Comparison of ENCODE assay signal across 35 cellular contexts in the genomic region with DNA sequence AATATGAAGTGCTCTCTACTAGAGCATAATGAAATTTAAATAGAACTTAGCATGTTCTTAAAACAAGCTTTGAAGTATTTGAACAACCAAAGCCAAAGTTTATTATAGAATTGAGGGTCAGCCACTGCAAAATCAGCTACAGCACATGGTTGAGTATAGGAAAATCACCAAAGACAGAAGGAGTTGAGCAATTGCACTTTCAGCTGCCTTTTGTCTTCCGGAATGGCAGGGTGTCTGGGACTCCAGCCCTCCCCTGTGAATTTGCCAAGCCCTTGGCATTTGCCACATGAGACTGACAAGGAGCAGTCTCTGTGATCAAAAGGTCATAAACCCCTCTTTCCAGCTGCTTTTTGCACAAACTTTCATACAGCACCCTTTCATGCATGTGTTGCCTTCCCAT. TPM values are rescaled to one million over a fixed set of nuclear protein-coding genes. Genes with fewer than 3 reads are reported as not detected.
"Had no signal": no experiment of that assay in that cellular context is flagged by ENCODE, and none has a peak within 500 bp of the region (broad histone marks: within the 10 kb centered on the region; RNA-seq: fewer than 3 reads in every experiment).

No MANE protein-coding gene starts in this region.

- H3K9me3 ChIP-seq: breast epithelium, heart left ventricle, left ventricle myocardium inferior, neutrophil, ovary, prostate gland, stomach, thyroid gland had no signal

- H3K4me3 Mint-ChIP-seq: activated CD4-positive, alpha-beta memory T cell treated with anti-CD3 and anti-CD28 coated beads for 36 hours; activated CD4-positive, alpha-beta T cell treated with anti-CD3 and anti-CD28 coated beads, Interleukin-2, amount 10 ng/mL, durations not matched to agents 24 days and 14 days; activated naive CD4-positive, alpha-beta T cell treated with anti-CD3 and anti-CD28 coated beads, Interleukin-2, amount 10 ng/mL, durations not matched to agents 7 days and 5 days; activated naive CD8-positive, alpha-beta T cell treated with anti-CD3 and anti-CD28 coated beads, Interleukin-2, amount 10 ng/mL, durations not matched to agents 7 days and 5 days; activated T-helper 1 cell treated with anti-CD3 and anti-CD28 coated beads, Interleukin-12 subunit alpha, Interleukin-12 subunit beta, Interleukin-2, Interleukin-4 antibody, amounts not matched to agents 30 ng/mL and 10 ng/mL and 1 ng/mL, durations not matched to agents 14 hours and 24 hours and 36 hours; immature natural killer cell; memory B cell; naive B cell; nephron progenitor cell; stimulated activated memory B cell treated with anti-CD40 and anti-IgM and Interleukin-4, amounts not matched to agents 10 μg/mL and 1 μg/mL and 100 μg/mL, for 72 hours; T-helper 1 cell treated with Interleukin-12 subunit alpha and Interleukin-12 subunit beta and Interleukin-4 antibody, amounts not matched to agents 30 μg/mL and 1 μg/mL, for 36 hours had no signal

- H3K27ac ChIP-seq: breast epithelium, foreskin keratinocyte, heart left ventricle, left ventricle myocardium inferior, neutrophil, ovary, prostate gland, stomach, thyroid gland had no signal

- H3K27ac Mint-ChIP-seq: activated CD4-positive, alpha-beta memory T cell treated with anti-CD3 and anti-CD28 coated beads for 36 hours; activated CD4-positive, alpha-beta T cell treated with anti-CD3 and anti-CD28 coated beads, Interleukin-2, amount 10 ng/mL, durations not matched to agents 24 days and 14 days; activated naive CD4-positive, alpha-beta T cell treated with anti-CD3 and anti-CD28 coated beads, Interleukin-2, amount 10 ng/mL, durations not matched to agents 7 days and 5 days; activated naive CD8-positive, alpha-beta T cell treated with anti-CD3 and anti-CD28 coated beads, Interleukin-2, amount 10 ng/mL, durations not matched to agents 7 days and 5 days; activated T-helper 1 cell treated with anti-CD3 and anti-CD28 coated beads, Interleukin-12 subunit alpha, Interleukin-12 subunit beta, Interleukin-2, Interleukin-4 antibody, amounts not matched to agents 30 ng/mL and 10 ng/mL and 1 ng/mL, durations not matched to agents 14 hours and 24 hours and 36 hours; immature natural killer cell; memory B cell; naive B cell; nephron progenitor cell; stimulated activated memory B cell treated with anti-CD40 and anti-IgM and Interleukin-4, amounts not matched to agents 10 μg/mL and 1 μg/mL and 100 μg/mL, for 72 hours; T-helper 1 cell treated with Interleukin-12 subunit alpha and Interleukin-12 subunit beta and Interleukin-4 antibody, amounts not matched to agents 30 μg/mL and 1 μg/mL, for 36 hours had no signal

- H3K27me3 ChIP-seq: breast epithelium, foreskin keratinocyte, heart left ventricle, neutrophil, ovary, stomach, thyroid gland had no signal

- H3K4me1 Mint-ChIP-seq: activated CD4-positive, alpha-beta T cell treated with anti-CD3 and anti-CD28 coated beads, Interleukin-2, amount 10 ng/mL, durations not matched to agents 24 days and 14 days; activated naive CD4-positive, alpha-beta T cell treated with anti-CD3 and anti-CD28 coated beads, Interleukin-2, amount 10 ng/mL, durations not matched to agents 7 days and 5 days; activated naive CD8-positive, alpha-beta T cell treated with anti-CD3 and anti-CD28 coated beads, Interleukin-2, amount 10 ng/mL, durations not matched to agents 7 days and 5 days; immature natural killer cell; memory B cell; naive B cell; nephron progenitor cell; stimulated activated memory B cell treated with anti-CD40 and anti-IgM and Interleukin-4, amounts not matched to agents 10 μg/mL and 1 μg/mL and 100 μg/mL, for 72 hours had no signal

- H3K9me3 Mint-ChIP-seq: activated CD4-positive, alpha-beta T cell treated with anti-CD3 and anti-CD28 coated beads, Interleukin-2, amount 10 ng/mL, durations not matched to agents 24 days and 14 days; activated naive CD8-positive, alpha-beta T cell treated with anti-CD3 and anti-CD28 coated beads, Interleukin-2, amount 10 ng/mL, durations not matched to agents 7 days and 5 days; activated T-helper 1 cell treated with anti-CD3 and anti-CD28 coated beads, Interleukin-12 subunit alpha, Interleukin-12 subunit beta, Interleukin-2, Interleukin-4 antibody, amounts not matched to agents 30 ng/mL and 10 ng/mL and 1 ng/mL, durations not matched to agents 14 hours and 24 hours and 36 hours; memory B cell; nephron progenitor cell; T-helper 1 cell treated with Interleukin-12 subunit alpha and Interleukin-12 subunit beta and Interleukin-4 antibody, amounts not matched to agents 30 μg/mL and 1 μg/mL, for 36 hours had no signal

- DNase-seq: activated CD4-positive, alpha-beta memory T cell treated with anti-CD3 and anti-CD28 coated beads for 36 hours; activated CD4-positive, alpha-beta T cell treated with anti-CD3 and anti-CD28 coated beads, Interleukin-2, amount 10 ng/mL, durations not matched to agents 24 days and 14 days; activated CD4-positive, CD25-positive, alpha-beta regulatory T cell treated with anti-CD3 and anti-CD28 coated beads, Interleukin-2, amount 50 U/mL, for 72 hours; activated CD8-positive, alpha-beta memory T cell treated with anti-CD3 and anti-CD28 coated beads, Interleukin-2, amount 50 U/mL, for 4 hours; activated gamma-delta T cell; activated naive CD4-positive, alpha-beta T cell treated with anti-CD3 and anti-CD28 coated beads, Interleukin-2, amount 10 ng/mL, durations not matched to agents 7 days and 5 days; activated naive CD8-positive, alpha-beta T cell treated with anti-CD3 and anti-CD28 coated beads, Interleukin-2, amount 10 ng/mL, durations not matched to agents 7 days and 5 days; activated T-cell treated with anti-CD3 and anti-CD28 coated beads, Interleukin-2, amount 50 U/mL, for 1 hour; central memory CD4-positive, alpha-beta T cell; foreskin keratinocyte; heart left ventricle; hypothalamus; immature natural killer cell; left ventricle myocardium inferior; naive B cell; nephron progenitor cell; ovary; retina; small intestine; stimulated activated CD4-positive, alpha-beta T cell treated with anti-CD3 and anti-CD28 coated beads, Interleukin-4, amount 100 ng/mL, for 4 hours; stimulated activated CD8-positive, alpha-beta memory T cell treated with anti-CD3 and anti-CD28 coated beads, Interleukin-4, amount 100 ng/mL, for 48 hours; stomach; SW 1271; T1000; thyroid gland had no signal

- H3K36me3 Mint-ChIP-seq: activated CD4-positive, alpha-beta memory T cell treated with anti-CD3 and anti-CD28 coated beads for 36 hours; activated naive CD4-positive, alpha-beta T cell treated with anti-CD3 and anti-CD28 coated beads, Interleukin-2, amount 10 ng/mL, durations not matched to agents 7 days and 5 days; activated naive CD8-positive, alpha-beta T cell treated with anti-CD3 and anti-CD28 coated beads, Interleukin-2, amount 10 ng/mL, durations not matched to agents 7 days and 5 days; memory B cell; naive B cell; stimulated activated memory B cell treated with anti-CD40 and anti-IgM and Interleukin-4, amounts not matched to agents 10 μg/mL and 1 μg/mL and 100 μg/mL, for 72 hours had no signal

- H3K4me1 ChIP-seq: breast epithelium, heart left ventricle, prostate gland, thyroid gland had no signal

- H3K4me3 ChIP-seq: breast epithelium, heart left ventricle, left ventricle myocardium inferior, ovary, prostate gland, stomach, thyroid gland had no signal

- H3K36me3 ChIP-seq: breast epithelium, heart left ventricle, left ventricle myocardium inferior, neutrophil, ovary, prostate gland, stomach, thyroid gland had no signal

- ATAC-seq: esophagus mucosa; foreskin keratinocyte; heart left ventricle; sciatic nerve; stimulated activated memory B cell treated with anti-CD40 and anti-IgM and Interleukin-4, amounts not matched to agents 10 μg/mL and 1 μg/mL and 100 μg/mL, for 72 hours had no signal

- H3K27me3 Mint-ChIP-seq: activated CD4-positive, alpha-beta memory T cell treated with anti-CD3 and anti-CD28 coated beads for 36 hours; activated CD4-positive, alpha-beta T cell treated with anti-CD3 and anti-CD28 coated beads, Interleukin-2, amount 10 ng/mL, durations not matched to agents 24 days and 14 days; activated naive CD4-positive, alpha-beta T cell treated with anti-CD3 and anti-CD28 coated beads, Interleukin-2, amount 10 ng/mL, durations not matched to agents 7 days and 5 days; activated naive CD8-positive, alpha-beta T cell treated with anti-CD3 and anti-CD28 coated beads, Interleukin-2, amount 10 ng/mL, durations not matched to agents 7 days and 5 days; memory B cell; naive B cell; stimulated activated memory B cell treated with anti-CD40 and anti-IgM and Interleukin-4, amounts not matched to agents 10 μg/mL and 1 μg/mL and 100 μg/mL, for 72 hours had no signal

RNA-seq across cellular contexts. Expression of a gene that starts 8.5 kb away (rescaled TPM):
- total RNA-seq: activated CD4-positive, alpha-beta memory T cell treated with anti-CD3 and anti-CD28 coated beads for 36 hours; activated CD4-positive, alpha-beta T cell treated with anti-CD3 and anti-CD28 coated beads, Interleukin-2, amount 10 ng/mL, durations not matched to agents 24 days and 14 days; activated CD8-positive, alpha-beta memory T cell treated with anti-CD3 and anti-CD28 coated beads for 36 hours; activated naive CD8-positive, alpha-beta T cell treated with anti-CD3 and anti-CD28 coated beads, Interleukin-2, amount 10 ng/mL, durations not matched to agents 7 days and 5 days; activated T-helper 1 cell treated with anti-CD3 and anti-CD28 coated beads, Interleukin-12 subunit alpha, Interleukin-12 subunit beta, Interleukin-2, Interleukin-4 antibody, amounts not matched to agents 30 ng/mL and 10 ng/mL and 1 ng/mL, durations not matched to agents 14 hours and 24 hours and 36 hours had no signal
- polyA plus RNA-seq: immature natural killer cell had no signal
